ENCODE assay signal across 8 cellular contexts in the genomic region with DNA sequence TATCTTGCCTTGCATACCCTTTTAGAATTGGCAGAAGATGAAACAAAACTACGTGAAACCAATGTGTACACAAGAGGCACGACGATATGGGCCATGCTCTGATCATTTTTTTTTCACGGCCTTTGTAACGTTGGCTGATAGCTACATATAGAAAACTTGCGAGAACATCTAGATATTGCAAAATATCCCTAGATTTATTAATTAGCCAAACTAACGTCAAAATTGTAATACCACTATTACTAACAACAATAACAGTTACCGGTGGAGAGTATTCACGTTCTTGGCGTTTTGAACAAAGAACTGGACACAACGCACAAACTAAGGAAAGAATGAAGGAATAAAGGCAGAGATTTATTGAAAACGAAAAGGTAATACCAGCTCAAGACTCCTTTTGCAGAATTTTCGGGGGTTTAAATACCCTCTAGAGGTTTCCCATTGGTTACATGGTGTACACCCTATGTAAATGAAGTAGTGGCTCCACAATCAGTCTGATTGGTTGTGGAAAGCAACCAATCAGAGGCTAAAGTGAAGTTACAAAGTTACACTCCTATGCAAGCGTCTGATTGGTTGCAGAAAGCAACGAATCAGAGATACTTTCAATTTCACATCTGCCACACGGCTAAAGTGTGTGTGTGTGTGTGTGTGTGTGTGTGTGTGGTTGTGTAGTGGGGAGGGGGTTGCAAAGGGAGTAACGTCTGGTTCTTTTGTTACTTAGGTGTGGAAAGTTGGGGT. TPM values are rescaled to one million over a fixed set of nuclear protein-coding genes. Genes with fewer than 3 reads are reported as not detected.
DNase-seq lines count a peak whose midpoint lies in the region; ATAC-seq and TF ChIP-seq lines count a peak whose summit lies in the region.

No MANE protein-coding gene starts in this region.

- peaks cover 0 to 1% of the 10 kb centered on the region in 2 donors for H3K36me3 ChIP-seq in psoas muscle (ENCODE audit: insufficient read depth in 1 of 2, low read depth in 1 of 2)

- peaks cover 17% of the 10 kb centered on the region for H3K36me3 Mint-ChIP-seq in T-helper 2 cell treated with Interferon-gamma antibody and Interleukin-4, amounts not matched to agents 5 μg/mL and 100 μg/mL, for 36 hours (ENCODE audit: low read depth)

- WGBS in psoas muscle, 3 donors: 61 to 72% (median 62%) methylated on average over 17 of the region's 17 CpGs

- peaks cover 4% of the 10 kb centered on the region for H3K9me3 Mint-ChIP-seq in T-helper 2 cell treated with Interferon-gamma antibody and Interleukin-4, amounts not matched to agents 5 μg/mL and 100 μg/mL, for 36 hours

- intact Hi-C loops in psoas muscle (cut with DNase I): loop anchor here in 1 of 2 donors (10.0 kb wide), 1 partner anchor 208 kb away; a partner anchor contains a TSS

- H3K4me3 ChIP-seq in fibroblast of pulmonary artery (replicated peaks; ENCODE audit: low read depth, low read length): peak overlapping the region; percentile 90
- peak overlapping the region; percentile 91 for H3K4me3 ChIP-seq in psoas muscle

- H3K9me3 ChIP-seq in psoas muscle: no peaks in the 10 kb centered on the region

- H3K4me1 Mint-ChIP-seq in T-helper 2 cell treated with Interferon-gamma antibody and Interleukin-4, amounts not matched to agents 5 μg/mL and 100 μg/mL, for 36 hours (ENCODE audit: low read depth): peaks cover 32% of the 10 kb centered on the region

- peak overlapping the region; percentile 97 for H3K4me3 Mint-ChIP-seq in T-helper 2 cell treated with Interferon-gamma antibody and Interleukin-4, amounts not matched to agents 5 μg/mL and 100 μg/mL, for 36 hours

- H3K27ac Mint-ChIP-seq in T-helper 2 cell treated with Interferon-gamma antibody and Interleukin-4, amounts not matched to agents 5 μg/mL and 100 μg/mL, for 36 hours: peak overlapping the region; percentile 98

- TF ChIP-seq CTCF in fibroblast of pulmonary artery (IDR thresholded peaks at IDR 0.05; ENCODE audit: low read length, missing control alignments) (no peak), psoas muscle (IDR thresholded peaks at IDR 0.05) (no peak)

- peak overlapping the region; percentile 96 for H3K27ac ChIP-seq in psoas muscle

- H3K27me3 Mint-ChIP-seq in T-helper 2 cell treated with Interferon-gamma antibody and Interleukin-4, amounts not matched to agents 5 μg/mL and 100 μg/mL, for 36 hours (ENCODE audit: low read depth): no peaks in the 10 kb centered on the region

- peak; percentile 24 to 68 (median 44) for ATAC-seq in psoas muscle
- no peak for ATAC-seq in GM21825 (IDR thresholded peaks at IDR 0.05; ENCODE audit: unreplicated experiment)

- DNase-seq in DMS53 treated with DMSO at 0.1 percent for 48 hours (lab: John Stamatoyannopoulos, UW; ENCODE audit: unreplicated experiment) (peak; percentile 94), LoVo (ENCODE audit: low spot score) (peak; percentile 88), fibroblast of pulmonary artery (ENCODE audit: low read depth) (peak; percentile 52), psoas muscle (no peak)
- no peak for DNase-seq in T-helper 2 cell treated with Interferon-gamma antibody and Interleukin-4, amounts not matched to agents 5 μg/mL and 100 μg/mL, for 36 hours (ENCODE audit: low spot score)
- DNase-seq in stimulated activated CD8-positive, alpha-beta memory T cell treated with anti-CD3 and anti-CD28 coated beads, Interleukin-4, amount 100 ng/mL, for 48 hours: no peak
- DNase-seq in effector CD8-positive, alpha-beta T cell (lab: John Stamatoyannopoulos, UW): no peak

- peaks cover 20% of the 10 kb centered on the region for H3K4me1 ChIP-seq in psoas muscle

- no peaks in the 10 kb centered on the region for H3K27me3 ChIP-seq in psoas muscle (ENCODE audit: insufficient read depth in 3 of 3, low read length in 2 of 3)

RNA-seq across cellular contexts. Expression of a gene that starts 0.9 kb away (rescaled TPM):
- 10 to 100 TPM; 11.8 to 16.2 (median 14.2) TPM for total RNA-seq in psoas muscle
- polyA plus RNA-seq in psoas muscle: 10 to 100 TPM; 15.4 to 23.3 (median 15.6) TPM

Comparison
In these comparisons a context has a peak if more than half of its experiments do, and no peak if none do; other contexts are left out.
1. DNase-seq: peak in DMS53 treated with DMSO at 0.1 percent for 48 hours (single experiment), LoVo (single experiment) and fibroblast of pulmonary artery (single experiment); none in T-helper 2 cell treated with Interferon-gamma antibody and Interleukin-4, amounts not matched to agents 5 μg/mL and 100 μg/mL, for 36 hours (single experiment), psoas muscle (0 of 2), stimulated activated CD8-positive, alpha-beta memory T cell treated with anti-CD3 and anti-CD28 coated beads, Interleukin-4, amount 100 ng/mL, for 48 hours (single experiment) and effector CD8-positive, alpha-beta T cell (single experiment).